Comparison of ENCODE assay signal across 11 cellular contexts in the genomic region with DNA sequence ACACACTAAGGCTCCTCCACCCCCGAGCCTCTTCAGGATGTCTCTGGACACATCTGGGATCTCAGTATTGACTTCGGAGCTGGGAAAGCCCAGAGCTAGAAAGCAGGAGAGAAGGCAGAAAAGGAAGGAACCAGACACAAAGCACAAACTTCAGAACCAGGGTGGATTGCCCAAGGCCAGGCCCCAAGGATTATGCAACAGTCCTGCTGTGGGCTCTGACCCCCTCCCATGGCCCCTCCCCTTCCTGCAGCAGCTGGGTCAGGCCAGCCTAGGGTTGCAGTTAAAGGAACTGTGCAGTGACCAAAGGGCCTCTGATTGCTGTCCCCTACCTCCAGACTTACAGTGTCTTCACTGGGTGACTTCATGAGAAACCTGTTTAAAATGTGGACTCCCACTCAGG. TPM values are rescaled to one million over a fixed set of nuclear protein-coding genes. Genes with fewer than 3 reads are reported as not detected.
DNase-seq lines count a peak whose midpoint lies in the region; ATAC-seq, FAIRE-seq and TF ChIP-seq lines count a peak whose summit lies in the region.
"Had no signal": no experiment of that assay in that cellular context is flagged by ENCODE, and none has a peak within 500 bp of the region (broad histone marks: within the 10 kb centered on the region; RNA-seq: fewer than 3 reads in every experiment).

No MANE protein-coding gene starts in this region.

- H3K27me3 ChIP-seq in esophagus muscularis mucosa, result no peaks in the 10 kb centered on the region
- H3K27me3 ChIP-seq in transverse colon, result no peaks in the 10 kb centered on the region

- no peak for TF ChIP-seq CTCF in esophagus muscularis mucosa (IDR thresholded peaks at IDR 0.05)
- no peak for TF ChIP-seq CTCF in mucosa of descending colon (IDR thresholded peaks at IDR 0.05)
- TF ChIP-seq CTCF in transverse colon (IDR thresholded peaks at IDR 0.05), result no peak

- H3K4me3 ChIP-seq in esophagus muscularis mucosa (peak overlapping the region in 3 of 4 donors; percentile 15 to 40 (median 29)), mucosa of descending colon (no peak overlapping the region), transverse colon (peak overlapping the region in 1 of 4 donors; percentile 18)
- H3K4me3 ChIP-seq: GM12878 had no signal

- 55% methylated on average over 2 of the region's 2 CpGs for WGBS in esophagus muscularis mucosa
- WGBS in transverse colon (ENCODE audit: low coverage in 1 of 2), 2 donors, result 50% methylated on average over 2 of the region's 2 CpGs; no CpG with 5 or more reads in 1 of the 2 donors

- FAIRE-seq in frontal cortex (lab: Jason Lieb, UNC), result no peak
- FAIRE-seq: GM12878 had no signal

- H3K27ac ChIP-seq in esophagus muscularis mucosa (replicated peaks in 1 of 4), result peak overlapping the region; percentile 49 to 68 (median 54)
- H3K27ac ChIP-seq in transverse colon, result peak overlapping the region; percentile 54 to 70 (median 69)

- ATAC-seq in mucosa of descending colon, result peak; percentile 31
- ATAC-seq: GM12878 had no signal

- peak; percentile 91 to 95 for DNase-seq in NOMO-1 (lab: John Stamatoyannopoulos, UW; ENCODE audit: unreplicated experiment in 2 of 2)
- DNase-seq in esophagus muscularis mucosa (ENCODE audit: extremely low spot score), result no peak
- DNase-seq in mucosa of descending colon, result peak; percentile 57 to 80 (median 61)
- peak; percentile 61 for DNase-seq in transverse colon
- DNase-seq in frontal cortex (ENCODE audit: low spot score in 2 of 2), result no peak
- DNase-seq in dedifferentiated amniotic fluid mesenchymal stem cell (ENCODE audit: extremely low spot score), result no peak
- DNase-seq in NCI-H774 (lab: John Stamatoyannopoulos, UW), result no peak
- DNase-seq in activated T-cell treated with anti-CD3 and anti-CD28 coated beads for 4 hours, result no peak
- DNase-seq: NCI-H2081 had no signal

- in situ Hi-C loops in transverse colon (cut with MboI; ENCODE audit: low pct_ligation_motif_present in 1 of 4, low pct_unique_long_range_greater_than_20kb in 1 of 4, low sequenced_read_pairs in 3 of 4), result loop anchor here in 3 of 4 donors (25.0 kb wide), 1 partner anchor 275 kb away; a partner anchor contains a TSS

- intact Hi-C loops in esophagus muscularis mucosa (cut with DNase I) (no loop called here), mucosa of descending colon (cut with DNase I, micrococcal nuclease) (no loop called here), transverse colon (cut with DNase I; ENCODE audit: low total_unique reads) (no loop called here)

- no peaks in the 10 kb centered on the region for H3K9me3 ChIP-seq in esophagus muscularis mucosa
- no peaks in the 10 kb centered on the region for H3K9me3 ChIP-seq in mucosa of descending colon
- H3K9me3 ChIP-seq in transverse colon, result no peaks in the 10 kb centered on the region

- H3K36me3 ChIP-seq in esophagus muscularis mucosa (peaks cover 0 to 6% (median 0%) of the 10 kb centered on the region in 4 donors), mucosa of descending colon (ENCODE audit: low read depth) (no peaks in the 10 kb centered on the region), transverse colon (no peaks in the 10 kb centered on the region)

- TF ChIP-seq EP300 in esophagus muscularis mucosa (IDR thresholded peaks at IDR 0.05) (no peak), transverse colon (IDR thresholded peaks at IDR 0.05; ENCODE audit: low read depth) (no peak)

- H3K4me1 ChIP-seq in esophagus muscularis mucosa, result peaks cover 3 to 23% (median 18%) of the 10 kb centered on the region in 4 donors
- peaks cover 16% of the 10 kb centered on the region for H3K4me1 ChIP-seq in mucosa of descending colon (ENCODE audit: low read depth)
- peaks cover 0 to 34% (median 23%) of the 10 kb centered on the region in 4 donors for H3K4me1 ChIP-seq in transverse colon

- TF ChIP-seq POLR2A in esophagus muscularis mucosa (IDR thresholded peaks at IDR 0.05; ENCODE audit: low read depth), result no peak
- peak; percentile 18 for TF ChIP-seq POLR2A in transverse colon (IDR thresholded peaks at IDR 0.05)

RNA-seq across cellular contexts. Expression of a gene that starts 5.3 kb away (rescaled TPM):
- total RNA-seq in esophagus muscularis mucosa, result 1 to 10 TPM; 6.0 to 9.6 (median 6.8) TPM
- total RNA-seq in mucosa of descending colon, result 10 to 100 TPM in 2 of 3 donors, 1 to 10 TPM in 1; 8.5 to 27.5 (median 23.4) TPM
- total RNA-seq in transverse colon, result 10 to 100 TPM in 1 of 4 donors, 1 to 10 TPM in 2, under 1 TPM in 1; 0.80 to 14.9 (median 6.8) TPM
- 1.2 TPM for total RNA-seq in frontal cortex
- total RNA-seq: activated CD8-positive, alpha-beta memory T cell treated with anti-CD3 and anti-CD28 coated beads for 36 hours; GM12878 had no signal

RNA-seq across cellular contexts. Expression of a gene that starts 31.5 kb away (rescaled TPM):
- total RNA-seq in esophagus muscularis mucosa, result 1 to 10 TPM; 2.2 to 6.7 (median 2.7) TPM
- 1 to 10 TPM; 3.2 to 4.8 (median 4.1) TPM for total RNA-seq in mucosa of descending colon
- 10 to 100 TPM in 1 of 4 donors, 1 to 10 TPM in 3; 4.1 to 11.6 (median 5.8) TPM for total RNA-seq in transverse colon
- 2.9 TPM for total RNA-seq in frontal cortex

Comparison
In these comparisons a context has a peak if more than half of its experiments do, and no peak if none do; other contexts are left out.
1. DNase-seq: peak in NOMO-1 (2 of 2), mucosa of descending colon (3 of 3) and transverse colon (single experiment); none in esophagus muscularis mucosa (single experiment), frontal cortex (0 of 2), dedifferentiated amniotic fluid mesenchymal stem cell (single experiment), NCI-H774 (single experiment) and activated T-cell treated with anti-CD3 and anti-CD28 coated beads for 4 hours (single experiment).